Comparison of ENCODE assay signal across 1 cellular context in the genomic region with DNA sequence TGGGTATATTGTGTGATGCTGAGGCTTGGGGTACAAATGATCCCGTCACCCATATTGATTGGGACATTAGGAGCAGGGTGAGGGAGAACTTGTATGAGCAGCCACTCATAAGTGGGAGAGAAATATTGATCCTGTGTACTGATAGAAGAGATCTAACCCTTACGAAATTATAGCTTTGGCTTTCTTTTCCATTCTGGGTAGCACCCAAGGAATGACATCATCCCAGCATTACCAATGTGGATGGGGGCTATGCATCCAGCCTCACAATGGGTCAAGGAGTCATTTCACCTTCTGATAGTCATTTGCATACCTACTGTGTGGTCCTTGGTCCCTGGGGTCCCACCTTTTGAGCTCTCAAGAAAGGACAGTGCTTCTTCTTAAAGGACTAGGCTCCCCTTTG.
A peak's percentile ranks its signal among the peaks of the same experiment; 100 is the strongest.
TF ChIP-seq lines count a peak whose summit lies in the region.

No MANE protein-coding gene starts in this region.

TF ChIP-seq in K562, 482 proteins besides CTCF, POLR2A, EP300 and RAD21:
- TF ChIP-seq PTTG1 (tag; IDR thresholded peaks at IDR 0.05; ENCODE audit: low read depth) (no peak), JUND (IDR thresholded peaks at IDR 0.05; ENCODE audit: borderline replicate concordance, low read depth, low read length) (no peak), JUND (tag; IDR thresholded peaks at IDR 0.05; ENCODE audit: borderline replicate concordance, low read depth, low read length) (0 out of 3 replicates have a peak, but pooled peaks have one; percentile 21)
TF ChIP-seq in K562: peak in this region for 1.
